ENCODE assay signal across 11 cellular contexts in genomic region chr15:89680282-89680873, GRCh38. TPM values are rescaled to one million over a fixed set of nuclear protein-coding genes. Genes with fewer than 3 reads are reported as not detected.
DNase-seq lines count a peak whose midpoint lies in the region; ATAC-seq and TF ChIP-seq lines count a peak whose summit lies in the region.
"Had no signal": no experiment of that assay in that cellular context is flagged by ENCODE, and none has a peak within 500 bp of the region (broad histone marks: within the 10 kb centered on the region; RNA-seq: fewer than 3 reads in every experiment).

No MANE protein-coding gene starts in this region.

- no peak for TF ChIP-seq CTCF in Panc1 (IDR thresholded peaks at IDR 0.05)
- no peak for TF ChIP-seq CTCF in parathyroid adenoma (IDR thresholded peaks at IDR 0.05)

- POLR2A ChIA-PET in Panc1 (lab: Charles Lee): no interaction called here

- H2AFZ ChIP-seq in parathyroid adenoma: peak overlapping the region; percentile 28

- no peaks in the 10 kb centered on the region for H3K27me3 ChIP-seq in Panc1 (ENCODE audit: control insufficient read depth, insufficient read depth, low read length)
- H3K27me3 ChIP-seq in parathyroid adenoma (ENCODE audit: control insufficient read depth, insufficient read depth, low read length): no peaks in the 10 kb centered on the region

- no peak overlapping the region for H3K4me3 ChIP-seq in Panc1 (ENCODE audit: low read depth in 2 of 2, low read length in 2 of 2)
- H3K4me3 ChIP-seq in parathyroid adenoma (ENCODE audit: low read depth, low read length): no peak overlapping the region

- ATAC-seq in Panc1 (peak; percentile 78), HG03108 (IDR thresholded peaks at IDR 0.05; ENCODE audit: unreplicated experiment) (no peak)

- peaks cover 9% of the 10 kb centered on the region; the same call in 1 of the 2 replicates for H3K4me1 ChIP-seq in Panc1 (ENCODE audit: control insufficient read depth, insufficient read depth, low read length)
- H3K4me1 ChIP-seq in parathyroid adenoma: peaks cover 16% of the 10 kb centered on the region

- no peaks in the 10 kb centered on the region for H3K36me3 ChIP-seq in Panc1 (ENCODE audit: control insufficient read depth, insufficient read depth, low read length)
- no peaks in the 10 kb centered on the region for H3K36me3 ChIP-seq in parathyroid adenoma (ENCODE audit: control insufficient read depth, insufficient read depth, low read length)

- H3K9me3 ChIP-seq in Panc1 (ENCODE audit: control insufficient read depth, insufficient read depth, low read depth, low read length) (no peaks in the 10 kb centered on the region), parathyroid adenoma (ENCODE audit: control insufficient read depth, low read length) (no peaks in the 10 kb centered on the region)

- intact Hi-C loops in Panc1 (cut with micrococcal nuclease; ENCODE audit: unreplicated experiment): no loop called here

- H3K27ac ChIP-seq in Panc1 (ENCODE audit: low read length) (no peak overlapping the region), parathyroid adenoma (peak overlapping the region; percentile 74)

- H3K4me2 ChIP-seq in parathyroid adenoma (ENCODE audit: low read length): peak overlapping the region; percentile 2

- DNase-seq in Ammon's horn (ENCODE audit: low spot score): peak; percentile 70
- no peak for DNase-seq in Panc1 (ENCODE audit: low read depth, low spot score)
- peak; percentile 92 for DNase-seq in fibroblast of peridontal ligament (ENCODE audit: extremely low read depth)
- no peak for DNase-seq in glomerular visceral epithelial cell (ENCODE audit: extremely low spot score)
- DNase-seq in NCI-H748 (lab: John Stamatoyannopoulos, UW; ENCODE audit: unreplicated experiment): no peak
- no peak for DNase-seq in SW 1271 (lab: John Stamatoyannopoulos, UW)
- DNase-seq: DND-41, NCI-H510A had no signal

- CTCF ChIA-PET in Panc1 (lab: Charles Lee): no interaction called here

- BruUV-seq in Panc1 (replicated peaks; lab: Mats Ljungman, UMichigan): no TSS peak

- no peaks in the 10 kb centered on the region for H3K79me2 ChIP-seq in parathyroid adenoma

- H3K9ac ChIP-seq in parathyroid adenoma: no peak overlapping the region

- in situ Hi-C loops in Panc1 (cut with HindIII; ENCODE audit: low pct_unique_long_range_greater_than_20kb, low sequenced_read_pairs): no loop called here

RNA-seq across cellular contexts. Expression of gene PLIN1, which starts 1.2 kb away (rescaled TPM):
- 0.44 TPM for total RNA-seq in Panc1 (2021; ENCODE audit: unreplicated experiment)
- 0.23 TPM for polyA plus RNA-seq in Panc1 (2012; ENCODE audit: insufficient read length)

RNA-seq across cellular contexts. Expression of gene PEX11A, which starts 10.2 kb away (rescaled TPM):
- 6.2 TPM for total RNA-seq in Panc1 (2021; ENCODE audit: unreplicated experiment)
- polyA plus RNA-seq in Panc1 (2012; ENCODE audit: insufficient read length): 8.3 TPM

RNA-seq across cellular contexts. Expression of gene WDR93, which starts 10.2 kb away (rescaled TPM):
- 0.18 TPM for total RNA-seq in Panc1 (2021; ENCODE audit: unreplicated experiment)
- polyA plus RNA-seq in Panc1 (2012; ENCODE audit: insufficient read length): not detected
- total RNA-seq: lung microvascular endothelial cell had no signal

RNA-seq across cellular contexts. Expression of gene KIF7, which starts 25.1 kb away (rescaled TPM):
- total RNA-seq in Panc1 (2021; ENCODE audit: unreplicated experiment): 6.5 TPM
- polyA plus RNA-seq in Panc1 (2012; ENCODE audit: insufficient read length): 9.7 TPM

Comparison
In these comparisons a context has a peak if more than half of its experiments do, and no peak if none do; other contexts are left out.
1. DNase-seq: peak in Ammon's horn (single experiment) and fibroblast of peridontal ligament (single experiment); none in Panc1 (single experiment), glomerular visceral epithelial cell (single experiment), NCI-H748 (single experiment) and SW 1271 (0 of 2).